ENCODE assay signal across 24 cellular contexts in the genomic region with DNA sequence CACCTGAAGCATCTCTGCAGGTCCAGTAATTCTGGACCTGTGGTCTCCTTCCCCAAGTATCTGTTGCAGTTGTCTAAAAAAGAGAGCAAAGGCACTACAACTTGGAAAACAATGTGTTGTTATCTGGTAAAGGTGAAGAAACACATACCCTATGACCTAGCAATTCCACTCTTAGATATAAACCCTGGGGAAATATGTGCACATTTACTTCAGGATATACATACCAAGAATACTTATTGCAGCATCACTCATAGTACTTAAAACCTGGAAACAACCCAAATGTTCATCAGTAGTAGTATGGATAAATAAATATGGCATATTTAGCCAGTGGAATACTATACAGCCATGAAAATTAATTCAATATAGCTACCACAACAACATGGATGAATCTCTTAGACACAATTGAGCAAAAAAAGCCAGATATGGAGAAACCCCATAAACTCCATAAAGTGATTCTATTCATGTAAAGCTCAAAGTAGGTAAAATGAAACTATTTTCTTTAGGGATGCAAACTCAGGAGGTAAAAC. TPM values are rescaled to one million over a fixed set of nuclear protein-coding genes. Genes with fewer than 3 reads are reported as not detected.
DNase-seq lines count a peak whose midpoint lies in the region; ATAC-seq and TF ChIP-seq lines count a peak whose summit lies in the region.
"Had no signal": no experiment of that assay in that cellular context is flagged by ENCODE, and none has a peak within 500 bp of the region (broad histone marks: within the 10 kb centered on the region; RNA-seq: fewer than 3 reads in every experiment).

No MANE protein-coding gene starts in this region.

- H3K9me3 ChIP-seq in sigmoid colon = no peaks in the 10 kb centered on the region
- H3K9me3 ChIP-seq: suprapubic skin had no signal

- DNase-seq in Calu3 (no peak), RWPE1 (ENCODE audit: low spot score) (no peak), coronary artery (ENCODE audit: low spot score) (no peak), sigmoid colon (no peak), endothelial cell (ENCODE audit: low spot score) (no peak), NCI-H146 treated with DMSO at 0.1 percent for 48 hours (lab: John Stamatoyannopoulos, UW; ENCODE audit: unreplicated experiment) (no peak)
- no peak for DNase-seq in stimulated activated naive CD4-positive, alpha-beta T cell treated with Interleukin-2 at 50 U/mL for 16 hours (lab: John Stamatoyannopoulos, UW)
- DNase-seq: activated CD4-positive, alpha-beta T cell treated with anti-CD3 and anti-CD28 coated beads for 4 hours; activated T-cell treated with anti-CD3 and anti-CD28 coated beads for 4 hours; CD4-positive, alpha-beta T cell; central memory CD4-positive, alpha-beta T cell; dermis blood vessel endothelial cell; DND-41; endodermal cell; NCI-H1092 treated with DMSO at 0.1 percent for 48 hours; NCI-H2029; NCI-H524 treated with DMSO at 0.1 percent for 48 hours; Right ventricle myocardium superior; stimulated activated naive B cell treated with anti-CD40 and anti-IgM and Interleukin-4, amounts not matched to agents 10 μg/mL and 1 μg/mL and 100 μg/mL, for 72 hours had no signal

- POLR2A ChIA-PET in RWPE1 (lab: Yijun Ruan, JAX; ENCODE audit: low non-redundant PET) = no interaction called here

- no peak for TF ChIP-seq POLR2A in sigmoid colon (IDR thresholded peaks at IDR 0.05)

- no peak overlapping the region for H3K4me3 ChIP-seq in coronary artery
- H3K4me3 ChIP-seq in sigmoid colon = no peak overlapping the region
- H3K4me3 ChIP-seq: hepatocyte, suprapubic skin had no signal

- H3K9me3 Mint-ChIP-seq in Calu3 (ENCODE audit: low read depth, unreplicated experiment) (no peaks in the 10 kb centered on the region), endothelial cell (ENCODE audit: unreplicated experiment) (no peaks in the 10 kb centered on the region)
- H3K9me3 Mint-ChIP-seq: CD4-positive, alpha-beta T cell; endodermal cell had no signal

- no peak for TF ChIP-seq EP300 in sigmoid colon (IDR thresholded peaks at IDR 0.05)

- peak overlapping the region; percentile 87 for H3K27ac Mint-ChIP-seq in Calu3 (ENCODE audit: unreplicated experiment)
- H3K27ac Mint-ChIP-seq in endothelial cell (ENCODE audit: unreplicated experiment) = no peak overlapping the region
- H3K27ac Mint-ChIP-seq: activated naive CD4-positive, alpha-beta T cell treated with anti-CD3 and anti-CD28 coated beads, Interleukin-2, amount 50 U/mL, for 72 hours; CD4-positive, alpha-beta T cell; endodermal cell; nephron; stimulated activated naive B cell treated with anti-CD40 and anti-IgM and Interleukin-4, amounts not matched to agents 10 μg/mL and 1 μg/mL and 100 μg/mL, for 72 hours had no signal

- TF ChIP-seq CTCF in Calu3 (IDR thresholded peaks at IDR 0.05; ENCODE audit: unreplicated experiment) = no peak
- no peak for TF ChIP-seq CTCF in RWPE1 (conservative IDR thresholded peaks at IDR 0.05; ENCODE audit: low read depth)
- TF ChIP-seq CTCF in coronary artery (IDR thresholded peaks at IDR 0.05) = no peak
- TF ChIP-seq CTCF in sigmoid colon (IDR thresholded peaks at IDR 0.05) = no peak
- TF ChIP-seq CTCF in endothelial cell (IDR thresholded peaks at IDR 0.05; ENCODE audit: unreplicated experiment) = no peak

- no peaks in the 10 kb centered on the region for H3K27me3 Mint-ChIP-seq in Calu3 (ENCODE audit: unreplicated experiment)
- no peaks in the 10 kb centered on the region for H3K27me3 Mint-ChIP-seq in endothelial cell (ENCODE audit: unreplicated experiment)
- H3K27me3 Mint-ChIP-seq: CD4-positive, alpha-beta T cell had no signal

- H3K27ac ChIP-seq in RWPE1 = peak overlapping the region; percentile 97; the same call in 1 of the 2 replicates
- peak overlapping the region; percentile 97 to 98 for H3K27ac ChIP-seq in coronary artery
- peak overlapping the region in 3 of 4 donors; percentile 87 to 97 (median 89) for H3K27ac ChIP-seq in sigmoid colon
- H3K27ac ChIP-seq: hepatocyte had no signal

- intact Hi-C loops in Calu3 (cut with micrococcal nuclease; ENCODE audit: unreplicated experiment) = no loop called here
- intact Hi-C loops in sigmoid colon (cut with DNase I) = no loop called here

- H3K4me1 Mint-ChIP-seq in Calu3 (ENCODE audit: low read depth, unreplicated experiment) = peaks cover 55% of the 10 kb centered on the region
- H3K4me1 Mint-ChIP-seq in endothelial cell (ENCODE audit: unreplicated experiment) = peaks cover 30% of the 10 kb centered on the region
- H3K4me1 Mint-ChIP-seq: stimulated activated naive B cell treated with anti-CD40 and anti-IgM and Interleukin-4, amounts not matched to agents 10 μg/mL and 1 μg/mL and 100 μg/mL, for 72 hours had no signal

- CTCF ChIA-PET in Calu3 (lab: Charles Lee) (no interaction called here), RWPE1 (lab: Yijun Ruan, JAX) (interaction anchor here (0.7 kb wide), 1 partner anchor 152 kb away, joined by 3 read pairs; no protein-coding TSS in a partner anchor)

- no peaks in the 10 kb centered on the region for H3K27me3 ChIP-seq in sigmoid colon
- H3K27me3 ChIP-seq: hepatocyte, suprapubic skin had no signal

- no peak overlapping the region for H3K4me3 Mint-ChIP-seq in Calu3 (ENCODE audit: low read depth, unreplicated experiment)
- H3K4me3 Mint-ChIP-seq in endothelial cell (ENCODE audit: unreplicated experiment) = no peak overlapping the region
- H3K4me3 Mint-ChIP-seq: CD4-positive, alpha-beta T cell; endodermal cell; nephron; stimulated activated naive B cell treated with anti-CD40 and anti-IgM and Interleukin-4, amounts not matched to agents 10 μg/mL and 1 μg/mL and 100 μg/mL, for 72 hours had no signal

- no peaks in the 10 kb centered on the region for H3K36me3 ChIP-seq in sigmoid colon
- H3K36me3 ChIP-seq: suprapubic skin had no signal

- no peak for ATAC-seq in GM19023 (IDR thresholded peaks at IDR 0.05; ENCODE audit: unreplicated experiment)
- ATAC-seq: activated naive CD4-positive, alpha-beta T cell treated with anti-CD3 and anti-CD28 coated beads, Interleukin-2, amount 50 U/mL, for 72 hours; stimulated activated naive B cell treated with anti-CD40 and anti-IgM and Interleukin-4, amounts not matched to agents 10 μg/mL and 1 μg/mL and 100 μg/mL, for 72 hours had no signal

- peaks cover 0 to 49% (median 43%) of the 10 kb centered on the region in 4 donors for H3K4me1 ChIP-seq in sigmoid colon

- no TSS peak for BruUV-seq in Calu3 (replicated peaks; lab: Mats Ljungman, UMichigan)

- H3K36me3 Mint-ChIP-seq in Calu3 (ENCODE audit: insufficient read depth, unreplicated experiment) (peaks cover 24% of the 10 kb centered on the region), endothelial cell (ENCODE audit: low read depth, unreplicated experiment) (no peaks in the 10 kb centered on the region)
- H3K36me3 Mint-ChIP-seq: stimulated activated naive B cell treated with anti-CD40 and anti-IgM and Interleukin-4, amounts not matched to agents 10 μg/mL and 1 μg/mL and 100 μg/mL, for 72 hours had no signal

RNA-seq across cellular contexts. Expression of gene MICAL2, which starts 26.1 kb away (rescaled TPM):
- total RNA-seq in Calu3 (2022) (191 and 202 TPM in 2 replicates), sigmoid colon (100 to 1,000 TPM; 115 to 145 (median 130) TPM), endothelial cell (ENCODE audit: unreplicated experiment) (21.7 TPM)
- polyA plus RNA-seq in sigmoid colon = 10 to 100 TPM; 36.6 to 92.2 (median 91.1) TPM
